1 cellular context compared by ENCODE assay signal in the genomic region with DNA sequence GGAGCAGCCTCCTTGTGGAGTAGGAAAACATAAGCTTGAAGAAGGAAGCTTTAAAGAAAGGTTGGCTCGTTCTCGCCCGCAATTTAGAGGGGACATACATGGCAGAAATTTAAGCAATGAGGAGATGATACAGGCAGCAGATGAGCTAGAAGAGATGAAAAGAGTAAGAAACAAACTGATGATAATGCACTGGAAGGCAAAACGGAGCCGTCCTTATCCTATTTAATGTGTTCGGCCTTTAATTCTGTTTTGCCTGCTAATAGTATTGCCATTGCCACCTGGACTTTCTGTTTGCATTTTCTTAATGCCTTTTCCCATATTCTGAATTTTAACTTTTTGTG.
TF ChIP-seq lines count a peak whose summit lies in the region.

No MANE protein-coding gene starts in this region.

TF ChIP-seq in HepG2, 621 proteins besides CTCF, POLR2A, EP300 and RAD21:
- TF ChIP-seq ZNF496 (CRISPR knock-in tag; IDR thresholded peaks at IDR 0.05; ENCODE audit: insufficient replicate concordance): no peak
- TF ChIP-seq EED (CRISPR knock-in tag; IDR thresholded peaks at IDR 0.05): no peak
- no peak for TF ChIP-seq KLF6 (CRISPR knock-in tag; IDR thresholded peaks at IDR 0.05)
- no peak for TF ChIP-seq SIN3B (IDR thresholded peaks at IDR 0.05; ENCODE audit: low read length)
- no peak for TF ChIP-seq ZNF331 (CRISPR knock-in tag; IDR thresholded peaks at IDR 0.05)
- no peak for TF ChIP-seq SIX4 (CRISPR knock-in tag; IDR thresholded peaks at IDR 0.05)
- TF ChIP-seq, protein P1, sequence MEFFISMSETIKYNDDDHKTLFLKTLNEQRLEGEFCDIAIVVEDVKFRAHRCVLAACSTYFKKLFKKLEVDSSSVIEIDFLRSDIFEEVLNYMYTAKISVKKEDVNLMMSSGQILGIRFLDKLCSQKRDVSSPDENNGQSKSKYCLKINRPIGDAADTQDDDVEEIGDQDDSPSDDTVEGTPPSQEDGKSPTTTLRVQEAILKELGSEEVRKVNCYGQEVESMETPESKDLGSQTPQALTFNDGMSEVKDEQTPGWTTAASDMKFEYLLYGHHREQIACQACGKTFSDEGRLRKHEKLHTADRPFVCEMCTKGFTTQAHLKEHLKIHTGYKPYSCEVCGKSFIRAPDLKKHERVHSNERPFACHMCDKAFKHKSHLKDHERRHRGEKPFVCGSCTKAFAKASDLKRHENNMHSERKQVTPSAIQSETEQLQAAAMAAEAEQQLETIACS (CRISPR knock-in tag; IDR thresholded peaks at IDR 0.05): no peak
- no peak for TF ChIP-seq ATM (IDR thresholded peaks at IDR 0.05; ENCODE audit: borderline replicate concordance)
- TF ChIP-seq, protein P2, sequence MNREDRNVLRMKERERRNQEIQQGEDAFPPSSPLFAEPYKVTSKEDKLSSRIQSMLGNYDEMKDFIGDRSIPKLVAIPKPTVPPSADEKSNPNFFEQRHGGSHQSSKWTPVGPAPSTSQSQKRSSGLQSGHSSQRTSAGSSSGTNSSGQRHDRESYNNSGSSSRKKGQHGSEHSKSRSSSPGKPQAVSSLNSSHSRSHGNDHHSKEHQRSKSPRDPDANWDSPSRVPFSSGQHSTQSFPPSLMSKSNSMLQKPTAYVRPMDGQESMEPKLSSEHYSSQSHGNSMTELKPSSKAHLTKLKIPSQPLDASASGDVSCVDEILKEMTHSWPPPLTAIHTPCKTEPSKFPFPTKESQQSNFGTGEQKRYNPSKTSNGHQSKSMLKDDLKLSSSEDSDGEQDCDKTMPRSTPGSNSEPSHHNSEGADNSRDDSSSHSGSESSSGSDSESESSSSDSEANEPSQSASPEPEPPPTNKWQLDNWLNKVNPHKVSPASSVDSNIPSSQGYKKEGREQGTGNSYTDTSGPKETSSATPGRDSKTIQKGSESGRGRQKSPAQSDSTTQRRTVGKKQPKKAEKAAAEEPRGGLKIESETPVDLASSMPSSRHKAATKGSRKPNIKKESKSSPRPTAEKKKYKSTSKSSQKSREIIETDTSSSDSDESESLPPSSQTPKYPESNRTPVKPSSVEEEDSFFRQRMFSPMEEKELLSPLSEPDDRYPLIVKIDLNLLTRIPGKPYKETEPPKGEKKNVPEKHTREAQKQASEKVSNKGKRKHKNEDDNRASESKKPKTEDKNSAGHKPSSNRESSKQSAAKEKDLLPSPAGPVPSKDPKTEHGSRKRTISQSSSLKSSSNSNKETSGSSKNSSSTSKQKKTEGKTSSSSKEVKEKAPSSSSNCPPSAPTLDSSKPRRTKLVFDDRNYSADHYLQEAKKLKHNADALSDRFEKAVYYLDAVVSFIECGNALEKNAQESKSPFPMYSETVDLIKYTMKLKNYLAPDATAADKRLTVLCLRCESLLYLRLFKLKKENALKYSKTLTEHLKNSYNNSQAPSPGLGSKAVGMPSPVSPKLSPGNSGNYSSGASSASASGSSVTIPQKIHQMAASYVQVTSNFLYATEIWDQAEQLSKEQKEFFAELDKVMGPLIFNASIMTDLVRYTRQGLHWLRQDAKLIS (CRISPR knock-in tag; IDR thresholded peaks at IDR 0.05): no peak
- TF ChIP-seq, protein P3, sequence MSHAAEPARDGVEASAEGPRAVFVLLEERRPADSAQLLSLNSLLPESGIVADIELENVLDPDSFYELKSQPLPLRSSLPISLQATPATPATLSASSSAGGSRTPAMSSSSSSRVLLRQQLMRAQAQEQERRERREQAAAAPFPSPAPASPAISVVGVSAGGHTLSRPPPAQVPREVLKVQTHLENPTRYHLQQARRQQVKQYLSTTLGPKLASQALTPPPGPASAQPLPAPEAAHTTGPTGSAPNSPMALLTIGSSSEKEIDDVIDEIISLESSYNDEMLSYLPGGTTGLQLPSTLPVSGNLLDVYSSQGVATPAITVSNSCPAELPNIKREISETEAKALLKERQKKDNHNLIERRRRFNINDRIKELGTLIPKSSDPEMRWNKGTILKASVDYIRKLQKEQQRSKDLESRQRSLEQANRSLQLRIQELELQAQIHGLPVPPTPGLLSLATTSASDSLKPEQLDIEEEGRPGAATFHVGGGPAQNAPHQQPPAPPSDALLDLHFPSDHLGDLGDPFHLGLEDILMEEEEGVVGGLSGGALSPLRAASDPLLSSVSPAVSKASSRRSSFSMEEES (CRISPR knock-in tag; IDR thresholded peaks at IDR 0.05): no peak
- TF ChIP-seq, protein P4, sequence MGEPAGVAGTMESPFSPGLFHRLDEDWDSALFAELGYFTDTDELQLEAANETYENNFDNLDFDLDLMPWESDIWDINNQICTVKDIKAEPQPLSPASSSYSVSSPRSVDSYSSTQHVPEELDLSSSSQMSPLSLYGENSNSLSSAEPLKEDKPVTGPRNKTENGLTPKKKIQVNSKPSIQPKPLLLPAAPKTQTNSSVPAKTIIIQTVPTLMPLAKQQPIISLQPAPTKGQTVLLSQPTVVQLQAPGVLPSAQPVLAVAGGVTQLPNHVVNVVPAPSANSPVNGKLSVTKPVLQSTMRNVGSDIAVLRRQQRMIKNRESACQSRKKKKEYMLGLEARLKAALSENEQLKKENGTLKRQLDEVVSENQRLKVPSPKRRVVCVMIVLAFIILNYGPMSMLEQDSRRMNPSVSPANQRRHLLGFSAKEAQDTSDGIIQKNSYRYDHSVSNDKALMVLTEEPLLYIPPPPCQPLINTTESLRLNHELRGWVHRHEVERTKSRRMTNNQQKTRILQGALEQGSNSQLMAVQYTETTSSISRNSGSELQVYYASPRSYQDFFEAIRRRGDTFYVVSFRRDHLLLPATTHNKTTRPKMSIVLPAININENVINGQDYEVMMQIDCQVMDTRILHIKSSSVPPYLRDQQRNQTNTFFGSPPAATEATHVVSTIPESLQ (CRISPR knock-in tag; conservative IDR thresholded peaks at IDR 0.05): no peak
TF ChIP-seq in HepG2: peak in this region for 0.
